Comparison of ENCODE assay signal across 23 cellular contexts in the genomic region with DNA sequence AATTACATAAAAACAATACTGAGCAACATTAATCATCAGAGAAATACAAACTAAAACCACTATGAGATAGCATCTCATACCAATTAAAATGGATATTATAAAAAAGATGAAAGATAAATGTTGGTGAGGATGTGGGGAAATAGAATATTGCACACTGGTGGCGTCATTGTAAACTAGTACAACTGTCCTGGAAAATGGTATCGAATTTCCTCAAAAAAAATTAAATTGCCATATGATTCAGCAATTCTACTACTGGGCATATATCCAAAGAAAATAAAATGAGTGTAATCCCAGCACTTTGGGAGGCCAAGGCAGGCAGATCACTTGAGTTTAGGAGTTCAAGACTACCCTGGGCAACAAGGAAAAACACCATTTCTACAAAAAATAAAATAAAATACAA.
"Had no signal": no experiment of that assay in that cellular context is flagged by ENCODE, and none has a peak within 500 bp of the region (broad histone marks: within the 10 kb centered on the region; RNA-seq: fewer than 3 reads in every experiment).

No MANE protein-coding gene starts in this region.

- H3K4me3 ChIP-seq: cardiac muscle cell, gastrocnemius medialis, sigmoid colon had no signal

- H3K27ac Mint-ChIP-seq: activated naive CD4-positive, alpha-beta T cell treated with anti-CD3 and anti-CD28 coated beads for 36 hours; activated naive CD8-positive, alpha-beta T cell treated with anti-CD3 and anti-CD28 coated beads, Interleukin-2, amount 10 ng/mL, durations not matched to agents 7 days and 5 days; activated T-cell treated with anti-CD3 and anti-CD28 coated beads, Interleukin-2, amount 50 U/mL, for 72 hours; dendritic cell treated with granulocyte-macrophage colony-stimulating factor and Interleukin-4, amounts not matched to agents 40 ng/mL and 50 ng/mL, for 4 days; natural killer cell; progenitor cell of endocrine pancreas; T-helper 1 cell treated with Interleukin-12 subunit alpha and Interleukin-12 subunit beta and Interleukin-4 antibody, amounts not matched to agents 30 μg/mL and 1 μg/mL, for 36 hours had no signal

- H3K27me3 Mint-ChIP-seq: activated naive CD8-positive, alpha-beta T cell treated with anti-CD3 and anti-CD28 coated beads, Interleukin-2, amount 10 ng/mL, durations not matched to agents 7 days and 5 days; dendritic cell treated with granulocyte-macrophage colony-stimulating factor and Interleukin-4, amounts not matched to agents 40 ng/mL and 50 ng/mL, for 4 days; progenitor cell of endocrine pancreas had no signal

- H3K4me1 ChIP-seq: gastrocnemius medialis, sigmoid colon had no signal

- H3K9me3 Mint-ChIP-seq: activated naive CD8-positive, alpha-beta T cell treated with anti-CD3 and anti-CD28 coated beads, Interleukin-2, amount 10 ng/mL, durations not matched to agents 7 days and 5 days; dendritic cell treated with granulocyte-macrophage colony-stimulating factor and Interleukin-4, amounts not matched to agents 40 ng/mL and 50 ng/mL, for 4 days had no signal

- DNase-seq: activated CD4-positive, alpha-beta T cell treated with anti-CD3 and anti-CD28 coated beads for 4 hours; activated CD4-positive, alpha-beta T cell treated with anti-CD3 and anti-CD28 coated beads, Interleukin-2, amount 50 U/mL, for 48 hours; activated CD4-positive, CD25-positive, alpha-beta regulatory T cell; activated effector memory CD4-positive, alpha-beta T cell treated with Interleukin-2 at 50 U/mL for 16 hours; activated naive CD4-positive, alpha-beta T cell treated with anti-CD3 and anti-CD28 coated beads for 36 hours; activated naive CD8-positive, alpha-beta T cell treated with anti-CD3 and anti-CD28 coated beads, Interleukin-2, amount 10 ng/mL, durations not matched to agents 7 days and 5 days; activated T-cell treated with anti-CD3 and anti-CD28 coated beads, Interleukin-2, amount 50 U/mL, for 72 hours; amygdala; effector CD4-positive, alpha-beta T cell; gastrocnemius medialis; hippocampal formation; left ventricle myocardium superior; mammary epithelial cell; midbrain; natural killer cell; retina; sigmoid colon; stimulated activated CD4-positive, alpha-beta T cell treated with anti-CD3 and anti-CD28 coated beads, Interleukin-4, amount 100 ng/mL, for 1 hour; stimulated activated naive CD4-positive, alpha-beta T cell treated with Interleukin-2 at 50 U/mL for 16 hours had no signal

- H3K36me3 ChIP-seq: cardiac muscle cell, gastrocnemius medialis, sigmoid colon had no signal

- H3K27ac ChIP-seq: cardiac muscle cell, gastrocnemius medialis, sigmoid colon had no signal

- H3K4me3 Mint-ChIP-seq: activated naive CD4-positive, alpha-beta T cell treated with anti-CD3 and anti-CD28 coated beads for 36 hours; activated naive CD8-positive, alpha-beta T cell treated with anti-CD3 and anti-CD28 coated beads, Interleukin-2, amount 10 ng/mL, durations not matched to agents 7 days and 5 days; activated T-cell treated with anti-CD3 and anti-CD28 coated beads, Interleukin-2, amount 50 U/mL, for 72 hours; dendritic cell treated with granulocyte-macrophage colony-stimulating factor and Interleukin-4, amounts not matched to agents 40 ng/mL and 50 ng/mL, for 4 days; natural killer cell; T-helper 1 cell treated with Interleukin-12 subunit alpha and Interleukin-12 subunit beta and Interleukin-4 antibody, amounts not matched to agents 30 μg/mL and 1 μg/mL, for 36 hours had no signal

- H3K36me3 Mint-ChIP-seq: activated naive CD8-positive, alpha-beta T cell treated with anti-CD3 and anti-CD28 coated beads, Interleukin-2, amount 10 ng/mL, durations not matched to agents 7 days and 5 days; natural killer cell had no signal

- H3K9me3 ChIP-seq: gastrocnemius medialis, sigmoid colon had no signal

- H3K27me3 ChIP-seq: cardiac muscle cell, gastrocnemius medialis, sigmoid colon had no signal

- H3K4me1 Mint-ChIP-seq: activated naive CD8-positive, alpha-beta T cell treated with anti-CD3 and anti-CD28 coated beads, Interleukin-2, amount 10 ng/mL, durations not matched to agents 7 days and 5 days; natural killer cell had no signal
